9 cellular contexts compared by ENCODE assay signal in the genomic region with DNA sequence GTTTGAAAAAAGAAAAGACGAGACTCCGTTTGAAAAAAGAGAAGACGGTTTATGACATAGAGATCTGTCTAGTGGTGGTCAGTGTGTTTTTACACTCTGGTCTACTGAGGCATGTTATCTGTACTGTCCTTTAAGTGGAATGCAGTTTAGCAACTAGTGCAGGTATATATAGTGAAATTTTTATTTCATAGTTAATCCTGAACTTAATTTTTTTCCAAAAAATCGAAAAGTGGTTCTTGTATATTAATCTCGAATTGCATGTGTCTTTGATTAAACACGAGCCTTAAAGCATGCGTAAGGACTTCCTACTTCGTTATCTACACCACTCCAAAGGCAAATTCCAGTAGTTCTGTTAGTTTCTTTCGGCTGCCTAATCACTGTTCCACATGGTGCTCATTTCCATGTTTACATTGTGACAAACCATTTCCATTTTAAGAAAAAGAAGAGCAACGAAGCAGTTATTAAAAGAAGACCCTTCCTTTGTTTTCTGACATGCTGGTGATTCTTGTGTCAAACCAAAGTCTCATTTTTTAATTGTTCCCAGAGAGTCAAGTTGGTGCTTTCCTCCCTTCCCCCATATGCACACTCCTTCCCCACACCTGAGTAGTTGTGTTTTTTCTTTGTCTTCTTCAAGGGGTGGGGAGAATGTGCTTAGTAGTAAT. TPM values are rescaled to one million over a fixed set of nuclear protein-coding genes. Genes with fewer than 3 reads are reported as not detected.
DNase-seq lines count a peak whose midpoint lies in the region; ATAC-seq, FAIRE-seq and TF ChIP-seq lines count a peak whose summit lies in the region.
"Had no signal": no experiment of that assay in that cellular context is flagged by ENCODE, and none has a peak within 500 bp of the region (broad histone marks: within the 10 kb centered on the region; RNA-seq: fewer than 3 reads in every experiment).

No MANE protein-coding gene starts in this region.

- no peak for DNase-seq in activated naive CD4-positive, alpha-beta T cell treated with Interleukin-2 at 50 U/mL for 16 hours
- no peak for DNase-seq in activated naive CD4-positive, alpha-beta T cell treated with anti-CD3 and anti-CD28 coated beads, Interleukin-2, amount 50 U/mL, for 72 hours (ENCODE audit: low spot score in 2 of 2)
- DNase-seq in hepatocyte (ENCODE audit: low spot score) = no peak
- no peak for DNase-seq in type B pancreatic cell (ENCODE audit: extremely low spot score, unreplicated experiment)
- no peak for DNase-seq in NOMO-1 treated with dmso at 0.1 percent for 144 hours (lab: John Stamatoyannopoulos, UW; ENCODE audit: unreplicated experiment)
- DNase-seq in HTR-8/SVneo (ENCODE audit: insufficient read length, low spot score) = no peak
- DNase-seq: tibial artery had no signal

- peaks cover 20% of the 10 kb centered on the region for H3K36me3 Mint-ChIP-seq in activated naive CD4-positive, alpha-beta T cell treated with anti-CD3 and anti-CD28 coated beads, Interleukin-2, amount 50 U/mL, for 24 hours
- peaks cover 20 to 47% of the 10 kb centered on the region in 2 donors for H3K36me3 Mint-ChIP-seq in activated naive CD4-positive, alpha-beta T cell treated with anti-CD3 and anti-CD28 coated beads, Interleukin-2, amount 50 U/mL, for 72 hours
- H3K36me3 Mint-ChIP-seq in type B pancreatic cell = peaks cover 6% of the 10 kb centered on the region

- H3K27me3 Mint-ChIP-seq in activated naive CD4-positive, alpha-beta T cell treated with anti-CD3 and anti-CD28 coated beads, Interleukin-2, amount 50 U/mL, for 24 hours = no peaks in the 10 kb centered on the region
- H3K27me3 Mint-ChIP-seq in type B pancreatic cell = no peaks in the 10 kb centered on the region

- no peak for ATAC-seq in activated naive CD4-positive, alpha-beta T cell treated with anti-CD3 and anti-CD28 coated beads, Interleukin-2, amount 50 U/mL, for 72 hours
- no peak for ATAC-seq in HG02884 (IDR thresholded peaks at IDR 0.05; ENCODE audit: unreplicated experiment)

- no peaks in the 10 kb centered on the region for H3K27me3 ChIP-seq in hepatocyte
- H3K27me3 ChIP-seq: tibial artery had no signal

- H3K4me2 ChIP-seq in hepatocyte = peak overlapping the region; percentile 76

- H3K9me3 ChIP-seq in hepatocyte (ENCODE audit: low read depth) = no peaks in the 10 kb centered on the region
- H3K9me3 ChIP-seq: tibial artery had no signal

- H3K9me3 Mint-ChIP-seq in activated naive CD4-positive, alpha-beta T cell treated with anti-CD3 and anti-CD28 coated beads, Interleukin-2, amount 50 U/mL, for 24 hours = no peaks in the 10 kb centered on the region
- no peaks in the 10 kb centered on the region for H3K9me3 Mint-ChIP-seq in activated naive CD4-positive, alpha-beta T cell treated with anti-CD3 and anti-CD28 coated beads, Interleukin-2, amount 50 U/mL, for 72 hours
- peaks cover 6% of the 10 kb centered on the region for H3K9me3 Mint-ChIP-seq in type B pancreatic cell

- H3K27ac Mint-ChIP-seq in activated naive CD4-positive, alpha-beta T cell treated with anti-CD3 and anti-CD28 coated beads, Interleukin-2, amount 50 U/mL, for 24 hours = peak overlapping the region; percentile 100
- peak overlapping the region; percentile 98 to 100 for H3K27ac Mint-ChIP-seq in activated naive CD4-positive, alpha-beta T cell treated with anti-CD3 and anti-CD28 coated beads, Interleukin-2, amount 50 U/mL, for 72 hours
- peak overlapping the region; percentile 99 for H3K27ac Mint-ChIP-seq in type B pancreatic cell

- H3K79me2 ChIP-seq in hepatocyte = peaks cover 54% of the 10 kb centered on the region

- H2AFZ ChIP-seq in hepatocyte = no peak overlapping the region

- no peak for FAIRE-seq in HTR-8/SVneo (lab: Jason Lieb, UNC)

- no peak for TF ChIP-seq CTCF in hepatocyte (IDR thresholded peaks at IDR 0.05; ENCODE audit: poor library complexity)
- TF ChIP-seq CTCF in type B pancreatic cell (conservative IDR thresholded peaks at IDR 0.05) = no peak

- H3K9me2 ChIP-seq in hepatocyte (replicated peaks; ENCODE audit: insufficient read depth) = no peaks in the 10 kb centered on the region

- peaks cover 28% of the 10 kb centered on the region for H4K20me1 ChIP-seq in hepatocyte (ENCODE audit: insufficient read depth, poor library complexity, severe bottlenecking)

- H3K4me1 ChIP-seq in hepatocyte (ENCODE audit: insufficient read depth) = peaks cover 17% of the 10 kb centered on the region

- peak overlapping the region; percentile 99 for H3K4me3 Mint-ChIP-seq in activated naive CD4-positive, alpha-beta T cell treated with anti-CD3 and anti-CD28 coated beads, Interleukin-2, amount 50 U/mL, for 24 hours
- peak overlapping the region; percentile 98 for H3K4me3 Mint-ChIP-seq in type B pancreatic cell

- peak overlapping the region; percentile 59 for H3K4me3 ChIP-seq in hepatocyte

- peak overlapping the region; percentile 96 for H3K27ac ChIP-seq in hepatocyte

- no peaks in the 10 kb centered on the region for H3K36me3 ChIP-seq in hepatocyte (replicated peaks; ENCODE audit: insufficient read depth, low read depth)
- H3K36me3 ChIP-seq: tibial artery had no signal

- peaks cover 59% of the 10 kb centered on the region for H3K4me1 Mint-ChIP-seq in activated naive CD4-positive, alpha-beta T cell treated with anti-CD3 and anti-CD28 coated beads, Interleukin-2, amount 50 U/mL, for 24 hours
- peaks cover 20% of the 10 kb centered on the region for H3K4me1 Mint-ChIP-seq in type B pancreatic cell (ENCODE audit: unreplicated experiment)

- WGBS in hepatocyte (ENCODE audit: low lambda C conversion rate, missing lambda C conversion rate) = 38% methylated on average over 10 of the region's 10 CpGs

RNA-seq across cellular contexts. Expression of a gene that starts 2.3 kb away (rescaled TPM):
- 10 to 100 TPM; 27.6 to 35.0 TPM for total RNA-seq in activated naive CD4-positive, alpha-beta T cell treated with anti-CD3 and anti-CD28 coated beads, Interleukin-2, amount 50 U/mL, for 72 hours
- total RNA-seq in hepatocyte (32.8 and 34.7 TPM in 2 replicates), type B pancreatic cell (ENCODE audit: low replicate concordance) (23.2 and 31.9 TPM in 2 replicates)
- 28.7 and 34.1 TPM in 2 replicates for polyA plus RNA-seq in hepatocyte
